Comparison of ENCODE assay signal across 8 cellular contexts in genomic region chr14:102590667-102591099, GRCh38. TPM values are rescaled to one million over a fixed set of nuclear protein-coding genes. Genes with fewer than 3 reads are reported as not detected.
DNase-seq lines count a peak whose midpoint lies in the region; ATAC-seq and TF ChIP-seq lines count a peak whose summit lies in the region.

No MANE protein-coding gene starts in this region.

- peak overlapping the region; percentile 91 for H3K27ac Mint-ChIP-seq in type B pancreatic cell

- no peaks in the 10 kb centered on the region for H4K20me1 ChIP-seq in mammary epithelial cell (ENCODE audit: insufficient read depth, low read length)

- H3K4me1 Mint-ChIP-seq in type B pancreatic cell (ENCODE audit: unreplicated experiment), result peaks cover 34% of the 10 kb centered on the region

- DNase-seq in EL (peak; percentile 49), LNCaP clone FGC (ENCODE audit: low read depth) (no peak), mammary epithelial cell (peak; percentile 65), right lobe of liver (peak; percentile 42 to 63 (median 53)), type B pancreatic cell (ENCODE audit: extremely low spot score, unreplicated experiment) (no peak), NCI-H524 treated with DMSO at 0.1 percent for 48 hours (lab: John Stamatoyannopoulos, UW) (no peak)
- DNase-seq in stimulated activated naive CD4-positive, alpha-beta T cell treated with Interleukin-2 at 50 U/mL for 16 hours (lab: John Stamatoyannopoulos, UW), result no peak

- no peak for TF ChIP-seq POLR2A in right lobe of liver (IDR thresholded peaks at IDR 0.05)

- peaks cover 12% of the 10 kb centered on the region for H3K4me1 ChIP-seq in mammary epithelial cell (ENCODE audit: insufficient read depth, low read length)
- peaks cover 0 to 15% (median 3%) of the 10 kb centered on the region in 4 donors for H3K4me1 ChIP-seq in right lobe of liver

- H3K27ac ChIP-seq in mammary epithelial cell (ENCODE audit: insufficient read depth, low read depth, low read length) (peak overlapping the region; percentile 92), right lobe of liver (no peak overlapping the region)

- peaks cover 32% of the 10 kb centered on the region for H3K79me2 ChIP-seq in mammary epithelial cell (ENCODE audit: insufficient read depth, low read length)

- no peak overlapping the region for H2AFZ ChIP-seq in mammary epithelial cell (ENCODE audit: low read depth, low read length)

- H3K36me3 ChIP-seq in mammary epithelial cell (ENCODE audit: insufficient read depth, low read length), result no peaks in the 10 kb centered on the region
- no peaks in the 10 kb centered on the region for H3K36me3 ChIP-seq in right lobe of liver

- intact Hi-C loops in mammary epithelial cell (cut with micrococcal nuclease) (loop anchor here (1.0 to 10.0 kb wide), 6 partner anchors 10 to 273 kb away; partner anchors contain the start of gene ZNF839), right lobe of liver (cut with DNase I) (no loop called here)

- no peaks in the 10 kb centered on the region for H3K27me3 Mint-ChIP-seq in type B pancreatic cell

- BruUV-seq in mammary epithelial cell (replicated peaks; lab: Mats Ljungman, UMichigan), result no TSS peak

- H3K4me3 ChIP-seq in LNCaP clone FGC (ENCODE audit: low read depth, low read length) (peak overlapping the region; percentile 80), mammary epithelial cell (replicated peaks in 1 of 3; ENCODE audit: insufficient read depth in 1 of 3, low read depth in 2 of 3, low read length in 3 of 3) (peak overlapping the region in 2 of 3 experiments; percentile 63 to 85), right lobe of liver (no peak overlapping the region)

- TF ChIP-seq CTCF in LNCaP clone FGC (IDR thresholded peaks at IDR 0.05; ENCODE audit: control insufficient read depth, extremely low read depth, insufficient read depth) (no peak), mammary epithelial cell (conservative IDR thresholded peaks at IDR 0.05 in 1 of 2, IDR thresholded peaks at IDR 0.05 in 1 of 2; ENCODE audit: extremely low read depth in 1 of 2, insufficient read depth in 1 of 2, low read depth in 1 of 2, low read length in 2 of 2) (peak; percentile 43 to 49), right lobe of liver (IDR thresholded peaks at IDR 0.05) (peak in 2 of 4 donors; percentile 17 to 23), type B pancreatic cell (conservative IDR thresholded peaks at IDR 0.05) (peak; percentile 74)

- H3K4me2 ChIP-seq in mammary epithelial cell (ENCODE audit: insufficient read depth, low read depth, low read length), result peak overlapping the region; percentile 73

- CTCF ChIA-PET in mammary epithelial cell (lab: Charles Lee; ENCODE audit: low non-redundant PET), result no interaction called here

- no peaks in the 10 kb centered on the region for H3K36me3 Mint-ChIP-seq in type B pancreatic cell

- WGBS in mammary epithelial cell (ENCODE audit: low coverage, missing lambda C conversion rate), result 17% methylated on average over 10 of the region's 13 CpGs
- WGBS in right lobe of liver (ENCODE audit: insufficient coverage, low coverage, low lambda C conversion rate, missing lambda C conversion rate), result 52% methylated on average over 4 of the region's 13 CpGs

- H3K9me3 ChIP-seq in mammary epithelial cell (replicated peaks; ENCODE audit: insufficient read depth, low read length) (no peaks in the 10 kb centered on the region), right lobe of liver (no peaks in the 10 kb centered on the region)

- in situ Hi-C loops in mammary epithelial cell (cut with MboI; ENCODE audit: low sequenced_read_pairs in 2 of 2), result no loop called here

- no peak overlapping the region for H3K9ac ChIP-seq in mammary epithelial cell (ENCODE audit: insufficient read depth, low read length)

- H3K9me3 Mint-ChIP-seq in type B pancreatic cell, result no peaks in the 10 kb centered on the region

- dilution Hi-C loops in mammary epithelial cell (cut with HindIII; ENCODE audit: low sequenced_read_pairs), result no loop called here

- H3K27me3 ChIP-seq in mammary epithelial cell (ENCODE audit: insufficient read depth, low read length) (no peaks in the 10 kb centered on the region), right lobe of liver (no peaks in the 10 kb centered on the region)

- ATAC-seq in right lobe of liver (no peak), HG02973 (IDR thresholded peaks at IDR 0.05; ENCODE audit: unreplicated experiment) (no peak)

- H3K4me3 Mint-ChIP-seq in type B pancreatic cell, result peak overlapping the region; percentile 88

RNA-seq across cellular contexts. Expression of gene RCOR1, which starts 1.8 kb away (rescaled TPM):
- total RNA-seq in mammary epithelial cell (10 to 100 TPM; 18.7 to 45.6 TPM), right lobe of liver (10 to 100 TPM in 2 of 6 experiments, 1 to 10 TPM in 4; 7.5 to 14.1 (median 8.7) TPM), type B pancreatic cell (ENCODE audit: low replicate concordance) (35.3 and 37.5 TPM in 2 replicates)
- 24.6 TPM for polyA plus RNA-seq in mammary epithelial cell
- 40.4 TPM for polyA minus RNA-seq in mammary epithelial cell

Comparison
In these comparisons a context has a peak if more than half of its experiments do, and no peak if none do; other contexts are left out.
1. DNase-seq: peak in EL (single experiment), mammary epithelial cell (single experiment) and right lobe of liver (3 of 3); none in LNCaP clone FGC (single experiment), type B pancreatic cell (single experiment), NCI-H524 treated with DMSO at 0.1 percent for 48 hours (single experiment) and stimulated activated naive CD4-positive, alpha-beta T cell treated with Interleukin-2 at 50 U/mL for 16 hours (single experiment).
2. H3K4me3 ChIP-seq: peak in LNCaP clone FGC (single experiment) and mammary epithelial cell (2 of 3); none in right lobe of liver (0 of 3).